ENCODE assay signal across 14 cellular contexts in the genomic region with DNA sequence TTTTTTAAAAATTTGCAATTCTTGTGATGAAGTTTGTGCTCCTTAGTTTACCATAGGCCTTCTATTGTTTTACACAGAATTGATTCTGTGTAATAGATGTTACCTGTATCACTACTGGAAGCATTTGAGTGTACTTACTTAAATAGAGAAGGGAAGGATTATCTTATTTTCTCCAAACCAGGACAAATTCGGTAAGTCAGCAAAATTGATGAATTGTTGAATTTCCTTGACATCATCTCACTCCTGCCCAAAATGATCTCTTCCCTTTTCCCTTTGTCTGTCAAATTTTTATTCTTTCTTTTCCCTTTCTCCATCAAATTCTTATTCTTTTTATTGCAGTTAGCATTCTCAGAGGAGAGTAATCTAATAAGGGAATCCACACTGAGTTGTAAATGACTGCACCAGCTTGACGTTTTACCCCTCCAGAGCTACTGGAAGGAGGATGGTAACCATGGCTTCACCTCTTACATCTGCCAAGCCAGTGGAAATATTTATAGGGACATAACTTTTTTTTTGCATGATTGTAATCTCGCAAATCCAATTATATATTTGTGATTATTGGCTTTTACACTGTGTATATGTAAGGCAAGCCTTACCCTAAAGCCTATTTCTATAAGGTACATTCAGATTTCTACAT. TPM values are rescaled to one million over a fixed set of nuclear protein-coding genes. Genes with fewer than 3 reads are reported as not detected.
A peak's percentile ranks its signal among the peaks of the same experiment; 100 is the strongest.
DNase-seq lines count a peak whose midpoint lies in the region; ATAC-seq, FAIRE-seq and TF ChIP-seq lines count a peak whose summit lies in the region.
"Had no signal": no experiment of that assay in that cellular context is flagged by ENCODE, and none has a peak within 500 bp of the region (broad histone marks: within the 10 kb centered on the region; RNA-seq: fewer than 3 reads in every experiment).

No MANE protein-coding gene starts in this region.

- H3K9me3 ChIP-seq in HepG2 (ENCODE audit: low read length) (no peaks in the 10 kb centered on the region), right lobe of liver (no peaks in the 10 kb centered on the region), K562 (replicated peaks; ENCODE audit: control insufficient read depth, insufficient read depth, low read depth, low read length) (no peaks in the 10 kb centered on the region), sigmoid colon (no peaks in the 10 kb centered on the region)
- H3K9me3 ChIP-seq: BLaER1, Caco-2 had no signal

- H2AFZ ChIP-seq in HepG2 (ENCODE audit: low read length) (no peak overlapping the region), K562 (ENCODE audit: low read depth, low read length) (no peak overlapping the region)

- H3K9ac ChIP-seq in HepG2 (ENCODE audit: insufficient read depth, low read depth, low read length) (no peak overlapping the region), K562 (ENCODE audit: insufficient read depth in 1 of 2, low read depth in 2 of 2, low read length in 2 of 2) (no peak overlapping the region)
- H3K9ac ChIP-seq: BLaER1 had no signal

- H3K27ac ChIP-seq in HepG2 (ENCODE audit: extremely low read length, insufficient read depth, low read length) (no peak overlapping the region), right lobe of liver (no peak overlapping the region), K562 (ENCODE audit: extremely low read depth, low read depth, low read length) (no peak overlapping the region), sigmoid colon (peak overlapping the region; percentile 54 to 74 (median 64))
- H3K27ac ChIP-seq: BLaER1, HL-60 had no signal

- no peak for TF ChIP-seq POLR2A in HepG2 (IDR thresholded peaks at IDR 0.05; ENCODE audit: insufficient read depth in 1 of 2, low read depth in 2 of 2, low read length in 2 of 2)
- no peak for TF ChIP-seq POLR2A in right lobe of liver (IDR thresholded peaks at IDR 0.05)
- TF ChIP-seq POLR2A in K562 (conservative IDR thresholded peaks at IDR 0.05), result no peak
- TF ChIP-seq POLR2A in sigmoid colon (IDR thresholded peaks at IDR 0.05), result no peak

- no peaks in the 10 kb centered on the region for H3K9me1 ChIP-seq in K562 (ENCODE audit: control insufficient read depth, insufficient read depth, low read length)

- DNase-seq in HepG2 (ENCODE audit: low spot score) (no peak), right lobe of liver (no peak), K562 (ENCODE audit: extremely low read depth in 1 of 4, low spot score in 3 of 4) (no peak), sigmoid colon (no peak), G401 (ENCODE audit: low spot score) (no peak), mucosa of gallbladder (ENCODE audit: low spot score) (no peak), NCI-H526 treated with DMSO at 0.1 percent for 48 hours (lab: John Stamatoyannopoulos, UW) (no peak)
- DNase-seq: AML-193; Caco-2; CD8-positive, alpha-beta memory T cell; DMS53; HCEC 1CT had no signal

- POLR2A ChIA-PET in HepG2 (lab: Yijun Ruan, JAX) (no interaction called here), K562 (lab: Yijun Ruan, JAX) (interaction anchor here (1.1 kb wide), 1 partner anchor 34 kb away, joined by 4 read pairs; no protein-coding TSS in a partner anchor)

- no peaks in the 10 kb centered on the region for H3K4me1 ChIP-seq in HepG2 (ENCODE audit: insufficient read depth, low read length)
- no peaks in the 10 kb centered on the region for H3K4me1 ChIP-seq in right lobe of liver
- H3K4me1 ChIP-seq in K562 (replicated peaks in 1 of 2; ENCODE audit: control insufficient read depth in 2 of 2, insufficient read depth in 2 of 2, low read length in 2 of 2), result no peaks in the 10 kb centered on the region
- peaks cover 0 to 67% (median 47%) of the 10 kb centered on the region in 4 donors for H3K4me1 ChIP-seq in sigmoid colon
- H3K4me1 ChIP-seq: BLaER1, Caco-2 had no signal

- H3K4me3 ChIP-seq in HepG2 (replicated peaks in 1 of 3; ENCODE audit: insufficient read depth in 1 of 3, low read depth in 2 of 3, low read length in 3 of 3) (no peak overlapping the region), right lobe of liver (no peak overlapping the region), K562 (no peak overlapping the region), sigmoid colon (no peak overlapping the region)
- H3K4me3 ChIP-seq: BLaER1 had no signal

- CTCF ChIA-PET in HepG2 (lab: Yijun Ruan, JAX; ENCODE audit: low intra/inter-chr PET ratio, low total read pairs), result no interaction called here
- CTCF ChIA-PET in K562 (lab: Yijun Ruan, JAX; ENCODE audit: low intra/inter-chr PET ratio), result no interaction called here

- H3K4me2 ChIP-seq in HepG2 (ENCODE audit: low read depth, low read length), result no peak overlapping the region
- H3K4me2 ChIP-seq in K562 (ENCODE audit: insufficient read depth, low read length), result no peak overlapping the region
- H3K4me2 ChIP-seq: BLaER1 had no signal

- BruUV-seq in HepG2 (replicated peaks; lab: Mats Ljungman, UMichigan) (no TSS peak), K562 (replicated peaks; lab: Mats Ljungman, UMichigan) (no TSS peak)

- intact Hi-C loops in HepG2 (cut with micrococcal nuclease; ENCODE audit: unreplicated experiment) (no loop called here), right lobe of liver (cut with DNase I) (no loop called here), K562 (cut with micrococcal nuclease) (no loop called here), sigmoid colon (cut with DNase I) (loop anchor here (2.0 to 5.0 kb wide), 2 partner anchors 42 to 80 kb away; a partner anchor contains a TSS)

- no peaks in the 10 kb centered on the region for H3K79me2 ChIP-seq in HepG2 (ENCODE audit: insufficient read depth, low read length)
- no peaks in the 10 kb centered on the region for H3K79me2 ChIP-seq in K562 (ENCODE audit: control insufficient read depth, insufficient read depth, low read length)

- H4K20me1 ChIP-seq in HepG2 (ENCODE audit: insufficient read depth, low read length), result no peaks in the 10 kb centered on the region
- H4K20me1 ChIP-seq in K562 (replicated peaks; ENCODE audit: control insufficient read depth, insufficient read depth, low read length), result no peaks in the 10 kb centered on the region
- H4K20me1 ChIP-seq: BLaER1 had no signal

- TF ChIP-seq CTCF in HepG2 (CRISPR knock-in tag; IDR thresholded peaks at IDR 0.05), result no peak
- TF ChIP-seq CTCF in right lobe of liver (IDR thresholded peaks at IDR 0.05), result no peak
- TF ChIP-seq CTCF in K562 (IDR thresholded peaks at IDR 0.05 in 2 of 3, conservative IDR thresholded peaks at IDR 0.05 in 1 of 3; ENCODE audit: insufficient read depth in 2 of 3, low read depth in 1 of 3, low read length in 3 of 3), result no peak
- no peak for TF ChIP-seq CTCF in sigmoid colon (IDR thresholded peaks at IDR 0.05)

- FAIRE-seq in HepG2 (lab: Jason Lieb, UNC) (no peak), K562 (lab: Jason Lieb, UNC) (no peak)

- H3K36me3 ChIP-seq in HepG2 (replicated peaks in 1 of 2; ENCODE audit: control insufficient read depth in 1 of 2, insufficient read depth in 2 of 2, low read length in 2 of 2) (no peaks in the 10 kb centered on the region), right lobe of liver (no peaks in the 10 kb centered on the region), K562 (ENCODE audit: control insufficient read depth, insufficient read depth, low read length) (no peaks in the 10 kb centered on the region), sigmoid colon (no peaks in the 10 kb centered on the region)
- H3K36me3 ChIP-seq: BLaER1 had no signal

- TF ChIP-seq EP300 in HepG2 (IDR thresholded peaks at IDR 0.05; ENCODE audit: low read depth in 2 of 2, low read length in 2 of 2), result no peak
- TF ChIP-seq EP300 in HepG2 (CRISPR knock-in tag; IDR thresholded peaks at IDR 0.05; ENCODE audit: borderline replicate concordance), result no peak
- TF ChIP-seq EP300 in K562 (IDR thresholded peaks at IDR 0.05; ENCODE audit: low read length), result no peak
- TF ChIP-seq EP300 in sigmoid colon (IDR thresholded peaks at IDR 0.05), result no peak

- H3K27me3 ChIP-seq in HepG2 (ENCODE audit: control insufficient read depth in 1 of 2, insufficient read depth in 2 of 2, low read length in 2 of 2), result no peaks in the 10 kb centered on the region
- H3K27me3 ChIP-seq in right lobe of liver, result no peaks in the 10 kb centered on the region
- H3K27me3 ChIP-seq in K562 (ENCODE audit: control insufficient read depth in 2 of 2, insufficient read depth in 2 of 2, low read length in 2 of 2), result no peaks in the 10 kb centered on the region
- no peaks in the 10 kb centered on the region for H3K27me3 ChIP-seq in sigmoid colon
- H3K27me3 ChIP-seq: BLaER1 had no signal

- no peak for ATAC-seq in HepG2
- no peak for ATAC-seq in right lobe of liver
- ATAC-seq in K562, result no peak

- in situ Hi-C loops in HepG2 (cut with HindIII; ENCODE audit: extremely low pct_ligation_motif_present, low pct_unique_long_range_greater_than_20kb) (no loop called here), K562 (cut with MboI) (no loop called here), G401 (cut with HindIII; ENCODE audit: low sequenced_read_pairs) (no loop called here)

- 2% methylated on average over 3 of the region's 3 CpGs for WGBS in HepG2 (ENCODE audit: low lambda C conversion rate)
- WGBS in right lobe of liver (ENCODE audit: insufficient coverage, low coverage, low lambda C conversion rate, missing lambda C conversion rate), result 27% methylated on average over 3 of the region's 3 CpGs
- 9% methylated on average over 3 of the region's 3 CpGs for WGBS in K562 (ENCODE audit: insufficient coverage, low coverage, missing lambda C conversion rate)
- 71 to 87% methylated on average over 3 of the region's 3 CpGs for WGBS in sigmoid colon, 2 donors

- no peak for TF ChIP-seq RAD21 in HepG2 (CRISPR knock-in tag; IDR thresholded peaks at IDR 0.05)
- no peak for TF ChIP-seq RAD21 in K562 (CRISPR knock-in tag; conservative IDR thresholded peaks at IDR 0.05 in 1 of 2, IDR thresholded peaks at IDR 0.05 in 1 of 2)

RNA-seq across cellular contexts. Expression of a gene that starts 42.6 kb away (rescaled TPM):
- total RNA-seq in HepG2 (2016; rRNA removed; fragmentation: Illumina TruSeq; extraction: Trizol), result not detected in 2 replicates
- total RNA-seq in HepG2 (2016; cell fraction: cytosol; rRNA removed; fragmentation: Illumina TruSeq; extraction: Trizol; ENCODE audit: low read depth), result not detected in 2 replicates
- total RNA-seq in HepG2 (2016; cell fraction: insoluble cytoplasmic fraction; rRNA removed; fragmentation: Illumina TruSeq; extraction: Trizol), result not detected in 2 replicates
- total RNA-seq in HepG2 (2016; cell fraction: membrane; rRNA removed; fragmentation: Illumina TruSeq; extraction: Trizol), result not detected in 2 replicates
- total RNA-seq in HepG2 (2016; cell fraction: nucleus; rRNA removed; fragmentation: Illumina TruSeq; extraction: Trizol), result not detected in 2 replicates
- not detected in 2 replicates for polyA plus RNA-seq in HepG2 (2011; rRNA removed)
- not detected in 2 replicates for polyA plus RNA-seq in HepG2 (2011; cell fraction: cytosol; rRNA removed)
- not detected in 2 replicates for polyA plus RNA-seq in HepG2 (2011; cell fraction: nucleus; rRNA removed)
- not detected in 2 replicates for polyA plus RNA-seq in HepG2 (2012)
- not detected in 2 replicates for polyA plus RNA-seq in HepG2 (2016; cell fraction: cytosol; fragmentation: Illumina TruSeq; extraction: Trizol; ENCODE audit: low read depth)
- not detected in 2 replicates for polyA plus RNA-seq in HepG2 (2016; cell fraction: insoluble cytoplasmic fraction; fragmentation: Illumina TruSeq; extraction: Trizol; ENCODE audit: low read depth)
- polyA plus RNA-seq in HepG2 (2016; cell fraction: membrane; fragmentation: Illumina TruSeq; extraction: Trizol; ENCODE audit: low read depth), result not detected in 2 replicates
- polyA plus RNA-seq in HepG2 (2016; cell fraction: nucleus; fragmentation: Illumina TruSeq; extraction: Trizol; ENCODE audit: insufficient read depth, low read depth), result not detected in 2 replicates
- polyA minus RNA-seq in HepG2 (2011; rRNA and poly(A)+ RNA removed; ENCODE audit: low replicate concordance), result not detected in 2 replicates
- not detected in 2 replicates for polyA minus RNA-seq in HepG2 (2011; cell fraction: cytosol; rRNA and poly(A)+ RNA removed)
- polyA minus RNA-seq in HepG2 (2011; cell fraction: nucleus; rRNA and poly(A)+ RNA removed), result not detected in 2 replicates
- total RNA-seq in right lobe of liver, result 10 to 100 TPM in 1 of 6 experiments, 1 to 10 TPM in 5; 2.1 to 11.2 (median 6.2) TPM
- total RNA-seq in K562 (2011; cell fraction: chromatin; rRNA removed; ENCODE audit: low replicate concordance), result 15.5 and 17.1 TPM in 2 replicates
- total RNA-seq in K562 (2011; cell fraction: nucleolus; rRNA removed), result 13.2 and 15.0 TPM in 2 replicates
- 12.4 and 14.3 TPM in 2 replicates for total RNA-seq in K562 (2011; cell fraction: nucleoplasm; rRNA removed)
- 11.8 and 12.8 TPM in 2 replicates for total RNA-seq in K562 (2014; rRNA removed)
- 3.0 and 3.3 TPM in 2 replicates for total RNA-seq in K562 (2014; rRNA removed; fragmentation: Illumina TruSeq; extraction: Trizol)
- 4.2 and 5.6 TPM in 2 replicates for total RNA-seq in K562 (2015; rRNA removed; fragmentation: Illumina TruSeq; extraction: Trizol)
- total RNA-seq in K562 (2021), result 6.0 and 6.6 TPM in 2 replicates
- 0.58 and 2.6 TPM in 2 replicates for polyA plus RNA-seq in K562 (2011; rRNA removed)
- 0.43 and 1.7 TPM in 2 replicates for polyA plus RNA-seq in K562 (2011; cell fraction: cytosol; rRNA removed)
- polyA plus RNA-seq in K562 (2011; cell fraction: nucleus; rRNA removed), result 0.94 and 6.5 TPM in 2 replicates
- polyA plus RNA-seq in K562 (2012), result 4.1 and 4.4 TPM in 2 replicates
- 4.9 and 6.4 TPM in 2 replicates for polyA plus RNA-seq in K562 (2014; fragmentation: Illumina TruSeq; extraction: Trizol)
- polyA plus RNA-seq in K562 (2014; fragmentation: Nextera tagmentation; extraction: Ambion mirVana), result 1 to 10 TPM; 1.7 to 2.0 TPM
- 4.9 and 6.6 TPM in 2 replicates for polyA plus RNA-seq in K562 (2014; rRNA removed)
- 0.30 and 2.8 TPM in 2 replicates for polyA minus RNA-seq in K562 (2011; rRNA and poly(A)+ RNA removed)
- polyA minus RNA-seq in K562 (2011; cell fraction: cytosol; rRNA and poly(A)+ RNA removed), result 2.8 TPM in 1 of 2 replicates, not detected in the other
- polyA minus RNA-seq in K562 (2011; cell fraction: nucleus; rRNA and poly(A)+ RNA removed), result 1.3 and 3.5 TPM in 2 replicates
- total RNA-seq in sigmoid colon, result 100 to 1,000 TPM; 141 to 224 (median 180) TPM
- polyA plus RNA-seq in sigmoid colon, result 10 to 100 TPM in 1 of 3 donors, 1 to 10 TPM in 1, under 1 TPM in 1; 0.46 to 17.4 (median 7.2) TPM
- 0.41 TPM in 1 of 2 replicates, not detected in the other for total RNA-seq in G401 (2014; rRNA removed; shearing (Covaris generic))
- total RNA-seq in mucosa of gallbladder, result 104 TPM
- total RNA-seq: Caco-2; CD8-positive, alpha-beta memory T cell had no signal
- polyA plus RNA-seq: CD8-positive, alpha-beta memory T cell had no signal

Comparison
In these comparisons a context has a peak if more than half of its experiments do, and no peak if none do; other contexts are left out.
1. H3K27ac ChIP-seq: peak in sigmoid colon (4 of 4); none in HepG2 (single experiment), right lobe of liver (0 of 3) and K562 (single experiment).